ENCODE assay signal across 11 cellular contexts in the genomic region with DNA sequence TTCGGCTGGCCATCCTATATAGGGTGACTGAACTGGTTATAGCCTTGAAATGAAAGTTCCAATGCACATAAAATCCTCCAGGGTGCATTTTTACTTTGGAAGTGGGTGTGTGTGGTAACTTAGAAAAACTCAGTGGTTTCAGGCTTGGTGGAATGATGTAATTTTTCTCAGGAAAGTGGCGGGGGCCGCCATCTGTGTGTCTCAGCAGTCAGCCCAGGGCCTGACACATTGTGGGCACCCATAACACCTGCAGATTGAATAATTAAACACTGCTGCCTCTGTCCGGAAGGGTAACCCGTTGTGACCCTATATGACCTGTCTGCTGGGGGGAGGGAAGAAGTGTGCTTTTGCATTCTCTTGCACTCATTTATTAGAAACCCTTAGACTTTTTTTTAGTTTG. TPM values are rescaled to one million over a fixed set of nuclear protein-coding genes. Genes with fewer than 3 reads are reported as not detected.
DNase-seq lines count a peak whose midpoint lies in the region; ATAC-seq and TF ChIP-seq lines count a peak whose summit lies in the region.
"Had no signal": no experiment of that assay in that cellular context is flagged by ENCODE, and none has a peak within 500 bp of the region (broad histone marks: within the 10 kb centered on the region; RNA-seq: fewer than 3 reads in every experiment).

No MANE protein-coding gene starts in this region.

- 61 to 65% methylated on average over 5 of the region's 5 CpGs for WGBS in lower leg skin, 2 donors

- peaks cover 10% of the 10 kb centered on the region for H3K9me3 Mint-ChIP-seq in activated naive CD8-positive, alpha-beta T cell treated with anti-CD3 and anti-CD28 coated beads, Interleukin-2, amount 50 U/mL, for 24 hours
- H3K9me3 Mint-ChIP-seq: activated B cell treated with CpG ODN at 0.5 μM for 24 hours, naive B cell had no signal

- no peak for TF ChIP-seq POLR2A in lower leg skin (IDR thresholded peaks at IDR 0.05)

- BruUV-seq in Panc1 (replicated peaks; lab: Mats Ljungman, UMichigan), result no TSS peak

- CTCF ChIA-PET in Panc1 (lab: Charles Lee), result interaction anchor here (0.9 kb wide), 1 partner anchor 292 kb away, joined by 3 read pairs; the partner anchor contains the start of gene NOL3

- intact Hi-C loops in Panc1 (cut with micrococcal nuclease; ENCODE audit: unreplicated experiment) (no loop called here), left colon (cut with DNase I, micrococcal nuclease) (no loop called here), lower leg skin (cut with DNase I; ENCODE audit: low total_unique reads) (no loop called here), dorsolateral prefrontal cortex (cut with DNase I) (loop anchor here in 1 of 2 donors (10.0 kb wide), 1 partner anchor 473 kb away; no protein-coding TSS in a partner anchor)

- ATAC-seq in GM21825 (IDR thresholded peaks at IDR 0.05; ENCODE audit: unreplicated experiment), result peak; percentile 26
- ATAC-seq in Panc1, result no peak
- peak; percentile 66 for ATAC-seq in activated naive CD8-positive, alpha-beta T cell treated with anti-CD3 and anti-CD28 coated beads, Interleukin-2, amount 50 U/mL, for 24 hours
- no peak for ATAC-seq in left colon
- no peak for ATAC-seq in GM21381 (IDR thresholded peaks at IDR 0.05; ENCODE audit: unreplicated experiment)

- peak overlapping the region; percentile 63 for H3K4me3 Mint-ChIP-seq in activated naive CD8-positive, alpha-beta T cell treated with anti-CD3 and anti-CD28 coated beads, Interleukin-2, amount 50 U/mL, for 24 hours
- H3K4me3 Mint-ChIP-seq: activated B cell treated with CpG ODN at 0.5 μM for 24 hours had no signal

- H3K4me1 ChIP-seq in Panc1 (ENCODE audit: control insufficient read depth, insufficient read depth, low read length), result peaks cover 18% of the 10 kb centered on the region

- H3K36me3 Mint-ChIP-seq in activated naive CD8-positive, alpha-beta T cell treated with anti-CD3 and anti-CD28 coated beads, Interleukin-2, amount 50 U/mL, for 24 hours (ENCODE audit: low read depth), result peaks cover 17% of the 10 kb centered on the region
- H3K36me3 Mint-ChIP-seq: naive B cell had no signal

- peak overlapping the region; percentile 86 for H3K27ac Mint-ChIP-seq in activated naive CD8-positive, alpha-beta T cell treated with anti-CD3 and anti-CD28 coated beads, Interleukin-2, amount 50 U/mL, for 24 hours
- H3K27ac Mint-ChIP-seq: activated B cell treated with CpG ODN at 0.5 μM for 24 hours had no signal

- POLR2A ChIA-PET in Panc1 (lab: Charles Lee), result no interaction called here

- H3K27me3 ChIP-seq in Panc1 (ENCODE audit: control insufficient read depth, insufficient read depth, low read length), result no peaks in the 10 kb centered on the region
- H3K27me3 ChIP-seq in dorsolateral prefrontal cortex, result no peaks in the 10 kb centered on the region

- peaks cover 2% of the 10 kb centered on the region for H3K27me3 Mint-ChIP-seq in activated naive CD8-positive, alpha-beta T cell treated with anti-CD3 and anti-CD28 coated beads, Interleukin-2, amount 50 U/mL, for 24 hours
- H3K27me3 Mint-ChIP-seq: activated B cell treated with CpG ODN at 0.5 μM for 24 hours had no signal

- no peak for DNase-seq in Panc1 (ENCODE audit: low read depth, low spot score)
- peak; percentile 73 for DNase-seq in activated naive CD8-positive, alpha-beta T cell treated with anti-CD3 and anti-CD28 coated beads, Interleukin-2, amount 50 U/mL, for 24 hours
- DNase-seq in stimulated activated CD4-positive, alpha-beta T cell treated with anti-CD3 and anti-CD28 coated beads, TNF-alpha, amount 100 ng/mL, for 48 hours (ENCODE audit: low read depth in 3 of 3), result peak; percentile 58 to 80 (median 59)
- no peak for DNase-seq in left colon
- no peak for DNase-seq in lower leg skin (ENCODE audit: low spot score in 2 of 2)
- DNase-seq in dorsolateral prefrontal cortex, result no peak
- DNase-seq: activated B cell treated with CpG ODN at 0.5 μM for 24 hours, naive B cell had no signal

- TF ChIP-seq CTCF in Panc1 (IDR thresholded peaks at IDR 0.05) (no peak), lower leg skin (IDR thresholded peaks at IDR 0.05) (no peak), dorsolateral prefrontal cortex (IDR thresholded peaks at IDR 0.05 in 54 of 56, conservative IDR thresholded peaks at IDR 0.05 in 2 of 56; ENCODE audit: low read depth in 1 of 56, partially characterized antibody in 56 of 56) (no peak)

- in situ Hi-C loops in Panc1 (cut with HindIII; ENCODE audit: low pct_unique_long_range_greater_than_20kb, low sequenced_read_pairs), result no loop called here

- H3K4me3 ChIP-seq in Panc1 (ENCODE audit: low read depth in 2 of 2, low read length in 2 of 2) (no peak overlapping the region), lower leg skin (ENCODE audit: low read depth, poor library complexity, severe bottlenecking) (no peak overlapping the region), dorsolateral prefrontal cortex (no peak overlapping the region)

- H3K36me3 ChIP-seq in Panc1 (ENCODE audit: control insufficient read depth, insufficient read depth, low read length), result no peaks in the 10 kb centered on the region

- peaks cover 70% of the 10 kb centered on the region for H3K4me1 Mint-ChIP-seq in activated naive CD8-positive, alpha-beta T cell treated with anti-CD3 and anti-CD28 coated beads, Interleukin-2, amount 50 U/mL, for 24 hours

- no peaks in the 10 kb centered on the region for H3K9me3 ChIP-seq in Panc1 (ENCODE audit: control insufficient read depth, insufficient read depth, low read depth, low read length)

- peak overlapping the region; percentile 65; the same call in 1 of the 2 replicates for H3K27ac ChIP-seq in Panc1 (ENCODE audit: low read length)
- peak overlapping the region in 4 of 59 donors; percentile 5 to 36 (median 26) for H3K27ac ChIP-seq in dorsolateral prefrontal cortex

RNA-seq across cellular contexts. Expression of gene PDP2, which starts 2.2 kb away (rescaled TPM):
- total RNA-seq in Panc1 (2021; ENCODE audit: unreplicated experiment), result 15.9 TPM
- 5.8 TPM for polyA plus RNA-seq in Panc1 (2012; ENCODE audit: insufficient read length)
- 10 to 100 TPM; 16.7 to 28.6 TPM for total RNA-seq in left colon
- 1 to 10 TPM; 3.2 to 8.8 (median 7.2) TPM for total RNA-seq in lower leg skin
- total RNA-seq in dorsolateral prefrontal cortex, result 10 to 100 TPM; 18.3 to 46.8 (median 28.7) TPM

RNA-seq across cellular contexts. Expression of gene CA7, which starts 33.9 kb away (rescaled TPM):
- not detected for total RNA-seq in Panc1 (2021; ENCODE audit: unreplicated experiment)
- polyA plus RNA-seq in Panc1 (2012; ENCODE audit: insufficient read length), result 0.19 TPM
- total RNA-seq in left colon, result 100 to 1,000 TPM; 157 to 205 TPM
- total RNA-seq in lower leg skin, result not detected
- total RNA-seq in dorsolateral prefrontal cortex, result 10 to 100 TPM in 50 of 120 experiments, 1 to 10 TPM in 70; 2.2 to 16.0 (median 9.4) TPM
- total RNA-seq: activated B cell treated with CpG ODN at 0.5 μM for 24 hours, urinary bladder had no signal
- polyA plus RNA-seq: urinary bladder had no signal

RNA-seq across cellular contexts. Expression of gene CDH16, which starts 40.6 kb away (rescaled TPM):
- total RNA-seq in Panc1 (2021; ENCODE audit: unreplicated experiment), result not detected
- not detected for polyA plus RNA-seq in Panc1 (2012; ENCODE audit: insufficient read length)
- total RNA-seq in left colon, result 1 to 10 TPM in 1 of 2 donors, under 1 TPM in 1; 0.75 to 2.2 TPM
- under 1 TPM in 2 of 4 donors, not detected in 2; 0.10 to 0.58 TPM for total RNA-seq in lower leg skin
- under 1 TPM in 1 of 120 experiments, not detected in 119; 0.60 TPM for total RNA-seq in dorsolateral prefrontal cortex
- total RNA-seq: activated B cell treated with CpG ODN at 0.5 μM for 24 hours, urinary bladder had no signal
- polyA plus RNA-seq: urinary bladder had no signal

RNA-seq across cellular contexts. Expression of gene RRAD, which starts 47.3 kb away (rescaled TPM):
- total RNA-seq in Panc1 (2021; ENCODE audit: unreplicated experiment), result 4.3 TPM
- 4.5 TPM for polyA plus RNA-seq in Panc1 (2012; ENCODE audit: insufficient read length)
- 1 to 10 TPM; 3.9 to 4.4 TPM for total RNA-seq in left colon
- total RNA-seq in lower leg skin, result 10 to 100 TPM in 2 of 4 donors, 1 to 10 TPM in 2; 5.9 to 34.3 (median 17.4) TPM
- total RNA-seq in dorsolateral prefrontal cortex, result 10 to 100 TPM in 2 of 120 experiments, 1 to 10 TPM in 108, under 1 TPM in 10; 0.55 to 13.8 (median 2.0) TPM
- total RNA-seq: activated B cell treated with CpG ODN at 0.5 μM for 24 hours had no signal

RNA-seq across cellular contexts. Expression of gene NAE1, which starts 47.3 kb away (rescaled TPM):
- 70.7 TPM for total RNA-seq in Panc1 (2021; ENCODE audit: unreplicated experiment)
- 42.7 TPM for polyA plus RNA-seq in Panc1 (2012; ENCODE audit: insufficient read length)
- 10 to 100 TPM; 45.7 to 53.2 TPM for total RNA-seq in left colon
- 10 to 100 TPM; 36.9 to 49.1 (median 41.3) TPM for total RNA-seq in lower leg skin
- 100 to 1,000 TPM in 1 of 120 experiments, 10 to 100 TPM in 119; 42.3 to 101 (median 76.7) TPM for total RNA-seq in dorsolateral prefrontal cortex

Comparison
In these comparisons a context has a peak if more than half of its experiments do, and no peak if none do; other contexts are left out.
1. ATAC-seq: peak in GM21825 (single experiment) and activated naive CD8-positive, alpha-beta T cell treated with anti-CD3 and anti-CD28 coated beads, Interleukin-2, amount 50 U/mL, for 24 hours (single experiment); none in Panc1 (single experiment), left colon (single experiment) and GM21381 (single experiment).
2. DNase-seq: peak in activated naive CD8-positive, alpha-beta T cell treated with anti-CD3 and anti-CD28 coated beads, Interleukin-2, amount 50 U/mL, for 24 hours (single experiment) and stimulated activated CD4-positive, alpha-beta T cell treated with anti-CD3 and anti-CD28 coated beads, TNF-alpha, amount 100 ng/mL, for 48 hours (3 of 3); none in Panc1 (single experiment), left colon (0 of 2), lower leg skin (0 of 2) and dorsolateral prefrontal cortex (0 of 10).
3. RNA of gene CA7, which starts 33.9 kb away (total RNA-seq): 157 to 205 TPM in left colon; 2.2 to 16.0 TPM in dorsolateral prefrontal cortex, not detected in Panc1 (single experiment) and not detected in lower leg skin; every median in the first group is over 4 times any median in the second.